In genomic region chr5:180810210-180811011, GRCh38 we compare ENCODE assay signal across 8 cellular contexts. TPM values are rescaled to one million over a fixed set of nuclear protein-coding genes. Genes with fewer than 3 reads are reported as not detected.
DNase-seq lines count a peak whose midpoint lies in the region; ATAC-seq, FAIRE-seq and TF ChIP-seq lines count a peak whose summit lies in the region.

No MANE protein-coding gene starts in this region.

- FAIRE-seq in GM18507 (lab: Jason Lieb, UNC) = no peak
- no peak for FAIRE-seq in astrocyte (lab: Jason Lieb, UNC)

- H3K27me3 ChIP-seq in astrocyte (ENCODE audit: insufficient read depth, low read length) = no peaks in the 10 kb centered on the region

- H3K79me2 ChIP-seq in astrocyte (ENCODE audit: insufficient read depth, low read length) = peaks cover 35% of the 10 kb centered on the region

- H3K4me3 ChIP-seq in astrocyte (ENCODE audit: insufficient read depth, low read depth, low read length) = peak overlapping the region; percentile 74

- H4K20me1 ChIP-seq in astrocyte (ENCODE audit: insufficient read depth, low read length) = peaks cover 14% of the 10 kb centered on the region

- peak overlapping the region; percentile 99 for H2AFZ ChIP-seq in astrocyte (ENCODE audit: low read depth, low read length)

- DNase-seq in GM18507 (ENCODE audit: extremely low spot score, insufficient read length, low read depth) (peak; percentile 88), NCI-H187 treated with DMSO at 0.1 percent for 48 hours (lab: John Stamatoyannopoulos, UW) (peak; percentile 58), T-helper 2 cell (peak; percentile 92 to 98 (median 95)), astrocyte (ENCODE audit: low read depth) (peak; percentile 84), hepatic stellate cell (ENCODE audit: low spot score) (peak; percentile 95), retina (peak; percentile 100), GM19240 (ENCODE audit: insufficient read length, low spot score) (no peak)

- peak overlapping the region; percentile 91 for H3K27ac ChIP-seq in astrocyte (ENCODE audit: low read depth, low read length)

- H3K27ac Mint-ChIP-seq in astrocyte (ENCODE audit: unreplicated experiment) = peak overlapping the region; percentile 69

- H3K4me3 Mint-ChIP-seq in astrocyte (ENCODE audit: unreplicated experiment) = peak overlapping the region; percentile 87

- peak overlapping the region; percentile 92 for H3K4me2 ChIP-seq in astrocyte (ENCODE audit: low read length)

- peaks cover 29% of the 10 kb centered on the region for H3K4me1 ChIP-seq in astrocyte (ENCODE audit: insufficient read depth, low read length)

- no peaks in the 10 kb centered on the region for H3K9me3 ChIP-seq in astrocyte (ENCODE audit: insufficient read depth, low read depth, low read length)

- no peak for TF ChIP-seq CTCF in astrocyte (IDR thresholded peaks at IDR 0.05; ENCODE audit: insufficient read depth, low read depth, low read length)

- peak; percentile 57 for ATAC-seq in HG02943 (IDR thresholded peaks at IDR 0.05; ENCODE audit: low read depth, unreplicated experiment)

- H3K36me3 ChIP-seq in astrocyte (ENCODE audit: insufficient read depth, low read length) = no peaks in the 10 kb centered on the region

- peak overlapping the region; percentile 87 for H3K9ac ChIP-seq in astrocyte (ENCODE audit: low read length)

- no peaks in the 10 kb centered on the region for H3K9me3 Mint-ChIP-seq in astrocyte (ENCODE audit: unreplicated experiment)

- no peaks in the 10 kb centered on the region for H3K27me3 Mint-ChIP-seq in astrocyte (ENCODE audit: low read depth, unreplicated experiment)

- H3K4me1 Mint-ChIP-seq in astrocyte (ENCODE audit: low read depth, unreplicated experiment) = peaks cover 32% of the 10 kb centered on the region

- H3K36me3 Mint-ChIP-seq in astrocyte (ENCODE audit: low read depth, unreplicated experiment) = peaks cover 6% of the 10 kb centered on the region

RNA-seq across cellular contexts. Expression of gene MGAT1, which starts 7.8 kb away (rescaled TPM):
- total RNA-seq in astrocyte = 116 and 120 TPM in 2 replicates

RNA-seq across cellular contexts. Expression of gene ZFP62, which starts 50.7 kb away (rescaled TPM):
- total RNA-seq in astrocyte = 14.5 and 15.0 TPM in 2 replicates
